Comparison of ENCODE assay signal across 1 cellular context in genomic region chr11:118916842-118917388, GRCh38.
TF ChIP-seq lines count a peak whose summit lies in the region.

No MANE protein-coding gene starts in this region.

TF ChIP-seq in HepG2, 621 proteins besides CTCF, POLR2A, EP300 and RAD21 (continued from another document and continues in another):
- no peak for TF ChIP-seq ZNF646 (CRISPR knock-in tag; IDR thresholded peaks at IDR 0.05)
- TF ChIP-seq ZBTB3 (CRISPR knock-in tag; IDR thresholded peaks at IDR 0.05; ENCODE audit: borderline replicate concordance, low read depth), result no peak; the same call in 1 of the 2 replicates
- TF ChIP-seq PBX3 (CRISPR knock-in tag; IDR thresholded peaks at IDR 0.05; ENCODE audit: borderline replicate concordance), result no peak
- no peak for TF ChIP-seq ZNF382 (CRISPR knock-in tag; IDR thresholded peaks at IDR 0.05; ENCODE audit: borderline replicate concordance)
- no peak for TF ChIP-seq GMEB1 (CRISPR knock-in tag; IDR thresholded peaks at IDR 0.05; ENCODE audit: borderline replicate concordance)
- peak; percentile 49 for TF ChIP-seq HOXA3 (CRISPR knock-in tag; IDR thresholded peaks at IDR 0.05)
- TF ChIP-seq CBX1 (IDR thresholded peaks at IDR 0.05; ENCODE audit: low read depth), result no peak
- TF ChIP-seq NR3C1 (CRISPR knock-in tag; IDR thresholded peaks at IDR 0.05), result no peak
- TF ChIP-seq IKZF1 (IDR thresholded peaks at IDR 0.05), result no peak
- TF ChIP-seq ZNF850 (CRISPR knock-in tag; conservative IDR thresholded peaks at IDR 0.05), result no peak
- TF ChIP-seq ZBTB46 (CRISPR knock-in tag; IDR thresholded peaks at IDR 0.05; ENCODE audit: borderline replicate concordance), result no peak
- no peak for TF ChIP-seq ZNF749 (CRISPR knock-in tag; IDR thresholded peaks at IDR 0.05; ENCODE audit: borderline replicate concordance)
- TF ChIP-seq ZBTB44 (CRISPR knock-in tag; IDR thresholded peaks at IDR 0.05), result no peak
- TF ChIP-seq ZNF30 (CRISPR knock-in tag; IDR thresholded peaks at IDR 0.05), result no peak
- TF ChIP-seq IRX3 (CRISPR knock-in tag; IDR thresholded peaks at IDR 0.05; ENCODE audit: borderline replicate concordance, low read depth), result no peak
- no peak for TF ChIP-seq MZF1 (CRISPR knock-in tag; IDR thresholded peaks at IDR 0.05; ENCODE audit: borderline replicate concordance)
- no peak for TF ChIP-seq ZBTB49 (CRISPR knock-in tag; IDR thresholded peaks at IDR 0.05; ENCODE audit: borderline replicate concordance)
- TF ChIP-seq HHEX (CRISPR knock-in tag; IDR thresholded peaks at IDR 0.05), result no peak
- TF ChIP-seq CBX5 (CRISPR knock-in tag; IDR thresholded peaks at IDR 0.05; ENCODE audit: borderline replicate concordance), result no peak
- TF ChIP-seq PRDM15 (CRISPR knock-in tag; IDR thresholded peaks at IDR 0.05), result no peak
- TF ChIP-seq ZNF550 (CRISPR knock-in tag; IDR thresholded peaks at IDR 0.05; ENCODE audit: borderline replicate concordance), result no peak
- no peak for TF ChIP-seq HNF1B (CRISPR knock-in tag; IDR thresholded peaks at IDR 0.05)
- no peak for TF ChIP-seq MLXIP (CRISPR knock-in tag; IDR thresholded peaks at IDR 0.05; ENCODE audit: borderline replicate concordance)
- TF ChIP-seq THRA (CRISPR knock-in tag; IDR thresholded peaks at IDR 0.05; ENCODE audit: borderline replicate concordance), result peak; percentile 85; the same call in 1 of the 2 replicates
- no peak for TF ChIP-seq ZNF24 (IDR thresholded peaks at IDR 0.05)
